Comparison of ENCODE assay signal across 32 cellular contexts in genomic region chr12:15320881-15321280, GRCh38.
"Had no signal": no experiment of that assay in that cellular context is flagged by ENCODE, and none has a peak within 500 bp of the region (broad histone marks: within the 10 kb centered on the region; RNA-seq: fewer than 3 reads in every experiment).

No MANE protein-coding gene starts in this region.

- DNase-seq: activated CD4-positive, alpha-beta memory T cell treated with anti-CD3 and anti-CD28 coated beads, Interleukin-2, amount 10 ng/mL, durations not matched to agents 7 days and 5 days; activated CD4-positive, alpha-beta T cell treated with anti-CD3 and anti-CD28 coated beads, Interleukin-2, amount 10 ng/mL, durations not matched to agents 7 days and 5 days; activated CD8-positive, alpha-beta memory T cell treated with anti-CD3 and anti-CD28 coated beads, Interleukin-2, amount 50 U/mL, for 48 hours; activated gamma-delta T cell treated with Interleukin-2 at 50 U/mL for 16 hours; activated naive CD4-positive, alpha-beta T cell treated with anti-CD3 and anti-CD28 coated beads, Interleukin-2, amount 50 U/mL, for 16 hours; activated T-cell treated with anti-CD3 and anti-CD28 coated beads, Interleukin-2, amount 50 U/mL, for 24 hours; amniotic stem cell; endodermal cell; islet precursor cell; left colon; mammary epithelial cell; nephron progenitor cell; ovary; retina; stimulated activated CD4-positive, alpha-beta T cell treated with anti-CD3 and anti-CD28 coated beads, Interleukin-12 subunit alpha, Interleukin-12 subunit beta, amount 100 ng/mL, for 4 hours; stimulated activated CD4-positive, alpha-beta T cell treated with anti-CD3 and anti-CD28 coated beads, Interleukin-4, amount 100 ng/mL, for 1 hour; stimulated activated naive CD8-positive, alpha-beta T cell treated with anti-CD3 and anti-CD28 coated beads, Interleukin-15, Interleukin-2, amounts not matched to agents 100 U/mL and 50 U/mL, for 24 hours; T-helper 9 cell; testis; transverse colon; uterus; WERI-Rb-1 had no signal

- H3K4me3 Mint-ChIP-seq: activated CD4-positive, alpha-beta memory T cell treated with anti-CD3 and anti-CD28 coated beads, Interleukin-2, amount 10 ng/mL, durations not matched to agents 7 days and 5 days; activated CD4-positive, alpha-beta T cell treated with anti-CD3 and anti-CD28 coated beads, Interleukin-2, amount 10 ng/mL, durations not matched to agents 7 days and 5 days; activated T-cell treated with anti-CD3 and anti-CD28 coated beads, Interleukin-2, amount 50 U/mL, for 24 hours; central memory CD8-positive, alpha-beta T cell; dendritic cell treated with granulocyte-macrophage colony-stimulating factor and Interleukin-4, amounts not matched to agents 40 ng/mL and 50 ng/mL, for 4 days; endodermal cell; T-helper 1 cell treated with Interleukin-12 subunit alpha and Interleukin-12 subunit beta and Interleukin-4 antibody, amounts not matched to agents 30 μg/mL and 1 μg/mL, for 36 hours had no signal

- ATAC-seq: activated CD4-positive, CD25-positive, alpha-beta regulatory T cell treated with anti-CD3 and anti-CD28 coated beads, Interleukin-2, amount 50 U/mL, for 24 hours; gastroesophageal sphincter; left colon; sciatic nerve; stimulated activated naive CD8-positive, alpha-beta T cell treated with anti-CD3 and anti-CD28 coated beads, Interleukin-15, Interleukin-2, amounts not matched to agents 100 U/mL and 50 U/mL, for 24 hours had no signal

- H3K4me3 ChIP-seq: breast epithelium, gastroesophageal sphincter, hepatocyte, ovary, skin epidermis, testis, transverse colon, uterus had no signal

- H3K4me1 Mint-ChIP-seq: central memory CD8-positive, alpha-beta T cell had no signal

- H3K27ac Mint-ChIP-seq: activated CD4-positive, alpha-beta memory T cell treated with anti-CD3 and anti-CD28 coated beads, Interleukin-2, amount 10 ng/mL, durations not matched to agents 7 days and 5 days; activated CD4-positive, alpha-beta T cell treated with anti-CD3 and anti-CD28 coated beads, Interleukin-2, amount 10 ng/mL, durations not matched to agents 7 days and 5 days; activated T-cell treated with anti-CD3 and anti-CD28 coated beads, Interleukin-2, amount 50 U/mL, for 24 hours; dendritic cell treated with granulocyte-macrophage colony-stimulating factor and Interleukin-4, amounts not matched to agents 40 ng/mL and 50 ng/mL, for 4 days; endodermal cell; nephron progenitor cell; progenitor cell of endocrine pancreas; T-helper 1 cell treated with Interleukin-12 subunit alpha and Interleukin-12 subunit beta and Interleukin-4 antibody, amounts not matched to agents 30 μg/mL and 1 μg/mL, for 36 hours had no signal

- H3K9me3 Mint-ChIP-seq: activated CD4-positive, alpha-beta memory T cell treated with anti-CD3 and anti-CD28 coated beads, Interleukin-2, amount 10 ng/mL, durations not matched to agents 7 days and 5 days; activated CD4-positive, alpha-beta T cell treated with anti-CD3 and anti-CD28 coated beads, Interleukin-2, amount 10 ng/mL, durations not matched to agents 7 days and 5 days; activated T-cell treated with anti-CD3 and anti-CD28 coated beads, Interleukin-2, amount 50 U/mL, for 24 hours; central memory CD8-positive, alpha-beta T cell; dendritic cell treated with granulocyte-macrophage colony-stimulating factor and Interleukin-4, amounts not matched to agents 40 ng/mL and 50 ng/mL, for 4 days; endodermal cell; nephron progenitor cell; T-helper 1 cell treated with Interleukin-12 subunit alpha and Interleukin-12 subunit beta and Interleukin-4 antibody, amounts not matched to agents 30 μg/mL and 1 μg/mL, for 36 hours had no signal
